30 cellular contexts compared by ENCODE assay signal in genomic region chr16:61897657-61898056, GRCh38.
"Had no signal": no experiment of that assay in that cellular context is flagged by ENCODE, and none has a peak within 500 bp of the region (broad histone marks: within the 10 kb centered on the region; RNA-seq: fewer than 3 reads in every experiment).

No MANE protein-coding gene starts in this region.

- H3K9me3 ChIP-seq: adrenal gland, body of pancreas, esophagus muscularis mucosa, heart left ventricle, ovary, prostate gland, suprapubic skin, tibial artery had no signal

- FAIRE-seq: colon, small intestine had no signal

- ATAC-seq: activated CD4-positive, CD25-positive, alpha-beta regulatory T cell treated with anti-CD3 and anti-CD28 coated beads, Interleukin-2, amount 50 U/mL, for 24 hours; body of pancreas; foreskin keratinocyte; heart left ventricle; naive thymus-derived CD4-positive, alpha-beta T cell; sciatic nerve; stimulated activated naive B cell treated with anti-CD40 and anti-IgM and Interleukin-4, amounts not matched to agents 10 μg/mL and 1 μg/mL and 100 μg/mL, for 72 hours had no signal

- H3K4me1 ChIP-seq: adrenal gland, body of pancreas, esophagus muscularis mucosa, foreskin keratinocyte, heart left ventricle, prostate gland, suprapubic skin, tibial artery had no signal

- H3K27ac ChIP-seq: adrenal gland, body of pancreas, esophagus muscularis mucosa, foreskin keratinocyte, heart left ventricle, ovary, prostate gland, suprapubic skin, tibial artery, WERI-Rb-1 had no signal

- H3K27me3 ChIP-seq: adrenal gland, body of pancreas, esophagus muscularis mucosa, foreskin keratinocyte, heart left ventricle, ovary, suprapubic skin, tibial artery had no signal

- DNase-seq: activated CD4-positive, alpha-beta memory T cell treated with anti-CD3 and anti-CD28 coated beads for 36 hours; activated CD4-positive, alpha-beta T cell treated with anti-CD3 and anti-CD28 coated beads, Interleukin-2, amount 10 ng/mL, durations not matched to agents 24 days and 14 days; activated CD8-positive, alpha-beta memory T cell treated with anti-CD3 and anti-CD28 coated beads, Interleukin-2, amount 50 U/mL, for 4 hours; activated effector memory CD4-positive, alpha-beta T cell treated with anti-CD3 and anti-CD28 coated beads, Interleukin-2, amount 50 U/mL, for 16 hours; activated naive CD4-positive, alpha-beta T cell treated with anti-CD3 and anti-CD28 coated beads for 36 hours; activated naive CD8-positive, alpha-beta T cell treated with anti-CD3 and anti-CD28 coated beads for 36 hours; activated T-cell treated with anti-CD3 and anti-CD28 coated beads, Interleukin-2, amount 50 U/mL, for 1 hour; adrenal gland; aorta; body of pancreas; dermis blood vessel endothelial cell; effector CD4-positive, alpha-beta T cell; foreskin keratinocyte; heart left ventricle; midbrain; naive thymus-derived CD4-positive, alpha-beta T cell; ovary; retina; small intestine; stimulated activated CD4-positive, alpha-beta T cell treated with anti-CD3 and anti-CD28 coated beads, Interleukin-15, amount 100 ng/mL, for 24 hours; stimulated activated CD4-positive, alpha-beta T cell treated with anti-CD3 and anti-CD28 coated beads, Interleukin-2, amount 100 ng/mL, for 24 hours; stimulated activated naive B cell treated with anti-CD40 and anti-IgM and Interleukin-4, amounts not matched to agents 10 μg/mL and 1 μg/mL and 100 μg/mL, for 72 hours; tibial artery; WERI-Rb-1 had no signal

- H3K36me3 ChIP-seq: adrenal gland, esophagus muscularis mucosa, heart left ventricle, ovary, prostate gland, suprapubic skin, tibial artery, WERI-Rb-1 had no signal

- H3K4me3 ChIP-seq: adrenal gland, body of pancreas, esophagus muscularis mucosa, heart left ventricle, ovary, prostate gland, suprapubic skin, tibial artery had no signal
